In the genomic region with DNA sequence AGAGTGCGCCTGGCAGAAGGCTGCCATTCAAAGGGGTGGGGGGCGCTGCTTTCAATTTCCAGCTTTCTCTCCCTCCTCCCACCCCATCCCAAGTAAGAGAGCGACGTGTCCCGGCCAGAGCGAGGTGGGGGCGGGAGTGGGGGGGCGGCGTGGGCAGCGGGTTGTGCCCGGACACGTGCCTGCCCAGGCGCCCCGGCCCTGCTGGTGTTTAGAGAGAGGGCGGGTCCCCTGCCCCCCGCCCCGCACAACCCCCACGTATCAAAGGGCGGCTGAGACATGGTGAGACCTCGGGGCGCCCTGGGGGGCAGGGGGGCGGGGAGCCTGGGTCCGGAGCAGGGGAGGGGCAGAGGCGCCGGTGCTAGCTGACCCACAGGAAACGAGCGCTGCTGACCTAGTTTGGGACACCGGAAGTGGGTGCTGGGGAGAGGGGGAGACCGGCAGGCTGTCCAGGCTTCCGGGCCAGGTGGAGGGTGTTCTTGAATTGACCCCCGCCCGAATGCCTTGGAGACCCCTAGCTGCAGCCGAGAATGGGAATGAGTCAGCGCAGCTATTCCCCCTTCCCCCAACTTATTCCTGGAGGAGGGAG, we compare ENCODE assay signal across 8 cellular contexts. TPM values are rescaled to one million over a fixed set of nuclear protein-coding genes. Genes with fewer than 3 reads are reported as not detected.
DNase-seq lines count a peak whose midpoint lies in the region; ATAC-seq and TF ChIP-seq lines count a peak whose summit lies in the region.

No MANE protein-coding gene starts in this region.

- intact Hi-C loops in posterior vena cava (cut with DNase I), result loop anchor here in 1 of 2 donors (2.0 kb wide), 1 partner anchor 47 kb away; the partner anchor contains the start of gene ADAM15

- H2AFZ ChIP-seq in Loucy (ENCODE audit: low read length), result no peak overlapping the region

- H4K20me1 ChIP-seq in Loucy (ENCODE audit: insufficient read depth, low read length, poor library complexity, severe bottlenecking), result no peaks in the 10 kb centered on the region

- H3F3A ChIP-seq in Loucy (ENCODE audit: low read depth), result peaks cover 15% of the 10 kb centered on the region

- H3K36me3 ChIP-seq in Loucy (ENCODE audit: insufficient read depth, low read length), result no peaks in the 10 kb centered on the region

- DNase-seq in ELR (ENCODE audit: low read depth) (peak; percentile 68), amygdala (lab: John Stamatoyannopoulos, UW) (peak in 37 of 56 donors; percentile 19 to 81 (median 60)), hepatic stellate cell (ENCODE audit: low spot score) (peak; percentile 63), posterior vena cava (ENCODE audit: low spot score) (peak; percentile 90), NCI-H510A treated with DMSO at 0.1 percent for 48 hours (lab: John Stamatoyannopoulos, UW) (no peak), NCI-H2029 (lab: John Stamatoyannopoulos, UW) (no peak)

- peak overlapping the region; percentile 57 for H3K4me2 ChIP-seq in Loucy (ENCODE audit: low read depth, low read length, poor library complexity, severe bottlenecking)

- peaks cover 43% of the 10 kb centered on the region for H3K4me1 ChIP-seq in Loucy (ENCODE audit: insufficient read depth, low read length, poor library complexity, severe bottlenecking)

- H3K9me2 ChIP-seq in Loucy (replicated peaks; ENCODE audit: low read depth, low read length), result no peaks in the 10 kb centered on the region

- ATAC-seq in HG03097 (IDR thresholded peaks at IDR 0.05; ENCODE audit: low FRiP score, unreplicated experiment), result no peak

- H3K4me3 ChIP-seq in Loucy (ENCODE audit: low read length, poor library complexity, severe bottlenecking), result peak overlapping the region; percentile 12

- H3K9ac ChIP-seq in Loucy (ENCODE audit: low read depth, low read length, poor library complexity, severe bottlenecking), result peak overlapping the region; percentile 58

- no peak for TF ChIP-seq CTCF in Loucy (conservative IDR thresholded peaks at IDR 0.05; ENCODE audit: low read length)

- no peaks in the 10 kb centered on the region for H3K27me3 ChIP-seq in Loucy (ENCODE audit: insufficient read depth, low read length, poor library complexity, severe bottlenecking)

- no peaks in the 10 kb centered on the region for H3K9me3 ChIP-seq in Loucy (ENCODE audit: insufficient read depth, low read depth, low read length)

- H3K79me2 ChIP-seq in Loucy (ENCODE audit: insufficient read depth, low read length), result no peaks in the 10 kb centered on the region

RNA-seq across cellular contexts. Expression of gene ZBTB7B, which starts 1.3 kb away (rescaled TPM):
- 10 to 100 TPM; 50.5 to 72.8 TPM for total RNA-seq in posterior vena cava

RNA-seq across cellular contexts. Expression of gene LENEP, which starts 10.5 kb away (rescaled TPM):
- total RNA-seq in posterior vena cava, result not detected

RNA-seq across cellular contexts. Expression of gene FLAD1, which starts 20.7 kb away (rescaled TPM):
- total RNA-seq in posterior vena cava, result 10 to 100 TPM; 18.3 to 21.6 TPM

RNA-seq across cellular contexts. Expression of gene CKS1B, which starts 29.4 kb away (rescaled TPM):
- 10 to 100 TPM; 22.5 to 23.4 TPM for total RNA-seq in posterior vena cava

RNA-seq across cellular contexts. Expression of gene DCST2, which starts 29.7 kb away (rescaled TPM):
- total RNA-seq in posterior vena cava, result 1 to 10 TPM in 1 of 2 donors, under 1 TPM in 1; 0.48 to 1.1 TPM

Comparison
In these comparisons a context has a peak if more than half of its experiments do, and no peak if none do; other contexts are left out.
1. DNase-seq: peak in ELR (single experiment), amygdala (37 of 56), hepatic stellate cell (single experiment) and posterior vena cava (single experiment); none in NCI-H510A treated with DMSO at 0.1 percent for 48 hours (single experiment) and NCI-H2029 (single experiment).